Comparison of ENCODE assay signal across 23 cellular contexts in genomic region chr12:8030189-8030588, GRCh38. TPM values are rescaled to one million over a fixed set of nuclear protein-coding genes. Genes with fewer than 3 reads are reported as not detected.
DNase-seq lines count a peak whose midpoint lies in the region; ATAC-seq and TF ChIP-seq lines count a peak whose summit lies in the region.
"Had no signal": no experiment of that assay in that cellular context is flagged by ENCODE, and none has a peak within 500 bp of the region (broad histone marks: within the 10 kb centered on the region; RNA-seq: fewer than 3 reads in every experiment).

No MANE protein-coding gene starts in this region.

- intact Hi-C loops in CD4-positive, alpha-beta T cell (cut with DNase I, micrococcal nuclease) = no loop called here

- no peak for TF ChIP-seq POLR2A in erythroblast (IDR thresholded peaks at IDR 0.05; ENCODE audit: low read length)

- H3K4me3 ChIP-seq in BLaER1 = peak overlapping the region; percentile 92
- H3K4me3 ChIP-seq: GM12878 had no signal

- peaks cover 11% of the 10 kb centered on the region; the same call in 1 of the 2 replicates for H4K20me1 ChIP-seq in BLaER1

- H3K4me3 Mint-ChIP-seq in CD4-positive, alpha-beta T cell = peak overlapping the region; percentile 14
- H3K4me3 Mint-ChIP-seq in endothelial cell (ENCODE audit: unreplicated experiment) (peak overlapping the region; percentile 14), neural crest cell (peak overlapping the region; percentile 27)
- H3K4me3 Mint-ChIP-seq: CD14-positive monocyte, H9 had no signal

- H3K9ac ChIP-seq in BLaER1 = peak overlapping the region; percentile 90; the same call in 1 of the 2 replicates

- H3K4me2 ChIP-seq in BLaER1 = peak overlapping the region; percentile 95

- no peaks in the 10 kb centered on the region for H3K27me3 ChIP-seq in BLaER1
- H3K27me3 ChIP-seq in CD4-positive, alpha-beta T cell (ENCODE audit: control insufficient read depth, insufficient read depth, low read length) = no peaks in the 10 kb centered on the region
- H3K27me3 ChIP-seq: BE2C had no signal

- no peaks in the 10 kb centered on the region for H3K36me3 ChIP-seq in BLaER1
- H3K36me3 ChIP-seq: BE2C had no signal

- H3K36me3 Mint-ChIP-seq in CD4-positive, alpha-beta T cell (ENCODE audit: low read depth) = peaks cover 27% of the 10 kb centered on the region
- H3K36me3 Mint-ChIP-seq in endothelial cell (ENCODE audit: low read depth, unreplicated experiment) (peaks cover 9% of the 10 kb centered on the region), neural crest cell (ENCODE audit: low read depth) (no peaks in the 10 kb centered on the region)

- H3K27ac ChIP-seq in BLaER1 = peak overlapping the region; percentile 92
- no peak overlapping the region for H3K27ac ChIP-seq in CD4-positive, alpha-beta T cell (ENCODE audit: low read depth, low read length)

- TF ChIP-seq CTCF in CD4-positive, alpha-beta T cell (IDR thresholded peaks at IDR 0.05) = no peak
- TF ChIP-seq CTCF in endothelial cell (IDR thresholded peaks at IDR 0.05; ENCODE audit: unreplicated experiment) = no peak
- no peak for TF ChIP-seq CTCF in neural crest cell (conservative IDR thresholded peaks at IDR 0.05)

- H3K4me1 ChIP-seq in BLaER1 = peaks cover 73% of the 10 kb centered on the region

- no peak for DNase-seq in CD4-positive, alpha-beta T cell
- no peak for DNase-seq in endothelial cell (ENCODE audit: low spot score)
- no peak for DNase-seq in neural crest cell (ENCODE audit: low read depth, low spot score)
- no peak for DNase-seq in NCI-H146 (lab: John Stamatoyannopoulos, UW)
- no peak for DNase-seq in erythroblast (lab: John Stamatoyannopoulos, UW)
- DNase-seq: ACHN; BE2C; CD8-positive, alpha-beta memory T cell; COR-L47; DMS 273 treated with DMSO at 0.1 percent for 48 hours; DMS53; DND-41; EL; H9; KG1 had no signal

- ATAC-seq in CD4-positive, alpha-beta T cell (ENCODE audit: poor library complexity) = no peak
- no peak for ATAC-seq in HG02610 (IDR thresholded peaks at IDR 0.05; ENCODE audit: unreplicated experiment)
- ATAC-seq: GM12878, HepG2 had no signal

- no peaks in the 10 kb centered on the region for H3K9me3 ChIP-seq in BLaER1
- H3K9me3 ChIP-seq in CD4-positive, alpha-beta T cell (ENCODE audit: control insufficient read depth, low read length) = no peaks in the 10 kb centered on the region
- H3K9me3 ChIP-seq: BE2C had no signal

- peaks cover 42% of the 10 kb centered on the region for H3K4me1 Mint-ChIP-seq in CD4-positive, alpha-beta T cell (ENCODE audit: low read depth)
- H3K4me1 Mint-ChIP-seq in endothelial cell (ENCODE audit: unreplicated experiment) (peaks cover 43% of the 10 kb centered on the region), neural crest cell (peaks cover 43% of the 10 kb centered on the region)

- CTCF ChIA-PET in CD4-positive, alpha-beta T cell (lab: Charles Lee) = interaction anchor here (3.1 kb wide), 1 partner anchor 16 kb away, joined by 9 read pairs; no protein-coding TSS in a partner anchor

- H3K27ac Mint-ChIP-seq in CD4-positive, alpha-beta T cell = peak overlapping the region; percentile 31
- no peak overlapping the region for H3K27ac Mint-ChIP-seq in endothelial cell (ENCODE audit: unreplicated experiment)
- no peak overlapping the region for H3K27ac Mint-ChIP-seq in neural crest cell (ENCODE audit: unreplicated experiment)
- H3K27ac Mint-ChIP-seq: CD14-positive monocyte, H9, IgD-negative memory B cell had no signal

- POLR2A ChIA-PET in CD4-positive, alpha-beta T cell (lab: Charles Lee) = no interaction called here

- no peaks in the 10 kb centered on the region for H3K27me3 Mint-ChIP-seq in CD4-positive, alpha-beta T cell
- H3K27me3 Mint-ChIP-seq in endothelial cell (ENCODE audit: unreplicated experiment) (peaks cover 10% of the 10 kb centered on the region), neural crest cell (ENCODE audit: low read depth) (peaks cover 2% of the 10 kb centered on the region)
- H3K27me3 Mint-ChIP-seq: IgD-negative memory B cell had no signal

- H3K9me3 Mint-ChIP-seq in CD4-positive, alpha-beta T cell = no peaks in the 10 kb centered on the region
- H3K9me3 Mint-ChIP-seq in endothelial cell (ENCODE audit: unreplicated experiment) = no peaks in the 10 kb centered on the region
- no peaks in the 10 kb centered on the region for H3K9me3 Mint-ChIP-seq in neural crest cell
- H3K9me3 Mint-ChIP-seq: CD8-positive, alpha-beta memory T cell; H9; IgD-negative memory B cell had no signal

RNA-seq across cellular contexts. Expression of gene FOXJ2, which starts 2.3 kb away (rescaled TPM):
- total RNA-seq in CD4-positive, alpha-beta T cell = 10 to 100 TPM; 36.3 to 38.5 TPM
- total RNA-seq in endothelial cell (ENCODE audit: unreplicated experiment) (42.7 TPM), neural crest cell (14.1 and 15.4 TPM in 2 replicates)

RNA-seq across cellular contexts. Expression of gene C3AR1, which starts 36.0 kb away (rescaled TPM):
- total RNA-seq in CD4-positive, alpha-beta T cell = 1 to 10 TPM; 1.4 TPM
- 0.49 TPM for total RNA-seq in endothelial cell (ENCODE audit: unreplicated experiment)
- not detected in 2 replicates for total RNA-seq in neural crest cell
- total RNA-seq: G401, H1, H9, HepG2 had no signal

RNA-seq across cellular contexts. Expression of gene NECAP1, which starts 51.9 kb away (rescaled TPM):
- total RNA-seq in CD4-positive, alpha-beta T cell = 100 to 1,000 TPM; 119 to 121 TPM
- total RNA-seq in endothelial cell (ENCODE audit: unreplicated experiment) (21.7 TPM), neural crest cell (25.7 and 27.3 TPM in 2 replicates)
